Comparison of ENCODE assay signal across 9 cellular contexts in the genomic region with DNA sequence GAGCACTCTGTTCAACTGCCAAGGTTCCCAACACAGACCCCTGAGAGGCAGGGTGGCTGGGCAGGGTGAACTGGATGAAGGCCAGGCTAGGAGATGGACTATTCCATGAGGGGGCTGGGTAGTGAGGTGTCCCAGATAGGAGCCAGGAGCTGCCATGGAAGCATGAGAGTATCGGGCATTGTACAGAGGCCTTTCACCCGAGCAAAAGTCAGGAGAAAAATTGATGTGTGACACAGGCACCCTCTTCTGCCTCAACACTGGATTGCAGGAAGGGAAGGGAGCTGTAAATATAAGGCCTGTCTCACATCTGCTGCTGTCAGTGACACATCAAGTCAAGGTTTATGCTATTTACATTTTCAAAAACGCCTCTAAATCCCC.
DNase-seq lines count a peak whose midpoint lies in the region; ATAC-seq, FAIRE-seq and TF ChIP-seq lines count a peak whose summit lies in the region.
"Had no signal": no experiment of that assay in that cellular context is flagged by ENCODE, and none has a peak within 500 bp of the region (broad histone marks: within the 10 kb centered on the region; RNA-seq: fewer than 3 reads in every experiment).

No MANE protein-coding gene starts in this region.

- POLR2A ChIA-PET in CD4-positive, alpha-beta T cell (lab: Charles Lee), result interaction anchor here (1.3 kb wide), 1 partner anchor 75 kb away, joined by 5 read pairs; a partner anchor contains a TSS

- no peak overlapping the region for H3K4me3 Mint-ChIP-seq in CD4-positive, alpha-beta T cell
- H3K4me3 Mint-ChIP-seq in T-helper 17 cell, result no peak overlapping the region
- H3K4me3 Mint-ChIP-seq: effector memory CD8-positive, alpha-beta T cell had no signal

- H3K36me3 Mint-ChIP-seq in CD4-positive, alpha-beta T cell (ENCODE audit: low read depth), result peaks cover 45% of the 10 kb centered on the region
- H3K36me3 Mint-ChIP-seq in T-helper 17 cell (ENCODE audit: low read depth), result peaks cover 2% of the 10 kb centered on the region

- no peak for FAIRE-seq in pancreas (lab: Jason Lieb, UNC)

- peak overlapping the region; percentile 71 for H3K27ac Mint-ChIP-seq in CD4-positive, alpha-beta T cell
- peak overlapping the region; percentile 81 for H3K27ac Mint-ChIP-seq in T-helper 17 cell

- DNase-seq in CD4-positive, alpha-beta T cell, result no peak
- DNase-seq in T-helper 17 cell, result no peak
- DNase-seq in fibroblast of the conjunctiva (ENCODE audit: low read depth), result peak; percentile 30
- peak in 1 of 6 donors; percentile 31 for DNase-seq in pancreas
- DNase-seq in islet precursor cell, result no peak
- no peak for DNase-seq in SHP77 treated with DMSO at 0.1 percent for 48 hours (lab: John Stamatoyannopoulos, UW)
- no peak for DNase-seq in stimulated activated CD4-positive, alpha-beta T cell treated with anti-CD3 and anti-CD28 coated beads, Interleukin-2, amount 100 ng/mL, for 48 hours

- no peaks in the 10 kb centered on the region for H3K9me3 ChIP-seq in CD4-positive, alpha-beta T cell (ENCODE audit: control insufficient read depth, low read length)
- no peaks in the 10 kb centered on the region for H3K9me3 ChIP-seq in T-helper 17 cell (ENCODE audit: control insufficient read depth, low read length, poor library complexity, severe bottlenecking)
- no peaks in the 10 kb centered on the region for H3K9me3 ChIP-seq in pancreas

- peaks cover 0 to 23% (median 14%) of the 10 kb centered on the region in 3 donors for H3K36me3 ChIP-seq in pancreas

- no peak overlapping the region for H3K27ac ChIP-seq in CD4-positive, alpha-beta T cell (ENCODE audit: low read depth, low read length)
- no peak overlapping the region for H3K27ac ChIP-seq in pancreas

- CTCF ChIA-PET in CD4-positive, alpha-beta T cell (lab: Charles Lee), result interaction anchor here (1.3 kb wide), 1 partner anchor 75 kb away, joined by 3 read pairs; a partner anchor contains a TSS

- H3K9me3 Mint-ChIP-seq in CD4-positive, alpha-beta T cell, result no peaks in the 10 kb centered on the region
- H3K9me3 Mint-ChIP-seq: effector memory CD8-positive, alpha-beta T cell had no signal

- no peak overlapping the region for H3K4me3 ChIP-seq in pancreas

- intact Hi-C loops in CD4-positive, alpha-beta T cell (cut with DNase I, micrococcal nuclease), result loop anchor here (1.0 to 5.0 kb wide), 5 partner anchors 75 to 242 kb away; a partner anchor contains a TSS
- intact Hi-C loops in pancreas (cut with DNase I), result loop anchor here in 1 of 3 donors (10.0 kb wide), 1 partner anchor 129 kb away; a partner anchor contains a TSS

- no peak for TF ChIP-seq CTCF in CD4-positive, alpha-beta T cell (IDR thresholded peaks at IDR 0.05)
- TF ChIP-seq CTCF in pancreas (IDR thresholded peaks at IDR 0.05), result no peak

- peaks cover 0 to 7% (median 0%) of the 10 kb centered on the region in 3 donors for H3K4me1 ChIP-seq in pancreas

- no peaks in the 10 kb centered on the region for H3K27me3 Mint-ChIP-seq in CD4-positive, alpha-beta T cell
- H3K27me3 Mint-ChIP-seq in T-helper 17 cell, result no peaks in the 10 kb centered on the region
- H3K27me3 Mint-ChIP-seq: effector memory CD8-positive, alpha-beta T cell had no signal

- 70 to 75% methylated on average over 3 of the region's 3 CpGs for WGBS in pancreas, 2 donors

- H3K27me3 ChIP-seq in CD4-positive, alpha-beta T cell (ENCODE audit: control insufficient read depth, insufficient read depth, low read length), result no peaks in the 10 kb centered on the region
- H3K27me3 ChIP-seq in pancreas, result no peaks in the 10 kb centered on the region

- ATAC-seq in CD4-positive, alpha-beta T cell (ENCODE audit: poor library complexity), result no peak
- ATAC-seq in T-helper 17 cell (no peak), pancreas (peak; percentile 23 to 58 (median 34)), HG02759 (IDR thresholded peaks at IDR 0.05; ENCODE audit: unreplicated experiment) (no peak)

- H3K4me1 Mint-ChIP-seq in CD4-positive, alpha-beta T cell (ENCODE audit: low read depth), result peaks cover 25% of the 10 kb centered on the region
- H3K4me1 Mint-ChIP-seq in T-helper 17 cell, result peaks cover 20% of the 10 kb centered on the region

Comparison
In these comparisons a context has a peak if more than half of its experiments do, and no peak if none do; other contexts are left out.
1. ATAC-seq: peak in pancreas (4 of 4); none in CD4-positive, alpha-beta T cell (single experiment), T-helper 17 cell (single experiment) and HG02759 (single experiment).